In the genomic region with DNA sequence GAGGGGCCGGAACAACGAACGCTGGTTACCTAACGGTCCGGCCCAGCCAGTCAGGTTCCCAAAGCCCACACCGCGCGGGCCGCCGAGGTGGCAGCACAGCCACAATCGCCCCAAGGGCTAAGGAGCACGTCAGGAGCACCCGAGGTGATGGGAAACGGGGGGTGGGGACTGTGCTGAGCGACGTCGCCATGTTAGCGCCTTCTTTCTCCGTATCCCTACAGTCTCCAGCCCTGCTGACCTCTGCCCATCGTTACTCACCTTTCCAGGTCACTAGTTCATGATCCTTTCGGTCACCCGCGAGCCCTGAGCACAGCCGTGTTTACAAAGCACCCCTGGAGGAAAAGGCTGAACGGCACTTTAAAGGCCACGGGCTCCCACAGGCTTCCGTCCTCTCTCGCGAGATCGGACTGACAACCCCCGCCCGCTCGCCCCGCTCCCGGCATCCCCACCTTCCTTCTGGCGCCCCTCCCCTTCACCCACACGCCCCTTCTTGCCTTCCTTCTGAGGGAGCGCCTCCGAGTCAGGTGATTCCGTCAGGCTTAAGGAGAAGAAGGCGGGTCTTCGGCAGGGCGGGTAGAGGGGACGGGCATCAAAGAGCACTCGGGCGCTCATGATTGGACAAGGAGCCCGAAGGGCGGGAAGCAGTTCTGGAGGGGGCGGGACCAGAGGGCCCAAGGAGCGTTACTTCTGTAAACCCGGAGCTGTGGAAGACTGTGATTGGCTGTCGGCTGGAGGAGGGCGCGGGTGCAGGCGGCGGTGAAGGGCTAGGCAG, we compare ENCODE assay signal across 1 cellular context.
TF ChIP-seq lines count a peak whose summit lies in the region.

ATF2 (minus strand) TSS at position 412 of the 772 bp plus-strand sequence. CDS start 31,760 bp downstream, outside the sequence.

TF ChIP-seq in HepG2, 621 proteins besides CTCF, POLR2A, EP300 and RAD21 (continued from another document and continues in another):
- TF ChIP-seq ZNF547 (CRISPR knock-in tag; IDR thresholded peaks at IDR 0.05) (peak; percentile 71; the same call in 1 of the 2 replicates), GMEB1 (CRISPR knock-in tag; IDR thresholded peaks at IDR 0.05; ENCODE audit: borderline replicate concordance) (peak; percentile 72), RBM22 (optimal IDR thresholded peaks at IDR 0.05; ENCODE audit: low read length) (no peak), TAF1 (CRISPR knock-in tag; IDR thresholded peaks at IDR 0.05) (peak; percentile 91), ZNF44 (CRISPR knock-in tag; IDR thresholded peaks at IDR 0.05) (no peak), TCF7L2 (IDR thresholded peaks at IDR 0.05; ENCODE audit: low read depth, low read length) (no peak), ZNF883 (CRISPR knock-in tag; IDR thresholded peaks at IDR 0.05; ENCODE audit: not compliant biosample characterization) (peak; percentile 76), FOXA3 (CRISPR knock-in tag; IDR thresholded peaks at IDR 0.05) (peak; percentile 83), ZNF432 (CRISPR knock-in tag; IDR thresholded peaks at IDR 0.05; ENCODE audit: borderline replicate concordance) (no peak), ZNF850 (CRISPR knock-in tag; conservative IDR thresholded peaks at IDR 0.05) (no peak), SRSF4 (IDR thresholded peaks at IDR 0.05; ENCODE audit: low read depth, low read length, poor library complexity, severe bottlenecking) (no peak), ONECUT2 (CRISPR knock-in tag; IDR thresholded peaks at IDR 0.05) (0 out of 2 replicates have a peak, but pooled peaks have one; percentile 42), ZC3H4 (CRISPR knock-in tag; IDR thresholded peaks at IDR 0.05; ENCODE audit: borderline replicate concordance) (no peak), PHF5A (CRISPR knock-in tag; IDR thresholded peaks at IDR 0.05; ENCODE audit: low read depth, unreplicated experiment) (peak; percentile 17), NONO (IDR thresholded peaks at IDR 0.05) (no peak), NONO (CRISPR knock-in tag; conservative IDR thresholded peaks at IDR 0.05) (peak; percentile 89), MTA1 (CRISPR knock-in tag; IDR thresholded peaks at IDR 0.05; ENCODE audit: borderline replicate concordance) (peak; percentile 78), SKI (IDR thresholded peaks at IDR 0.05; ENCODE audit: partially characterized antibody) (peak; percentile 2), TBX3 (IDR thresholded peaks at IDR 0.05; ENCODE audit: borderline replicate concordance) (peak; percentile 37; the same call in 1 of the 2 replicates), PPARG (CRISPR knock-in tag; conservative IDR thresholded peaks at IDR 0.05) (peak; percentile 60; the same call in 1 of the 2 replicates), ZNF33A (CRISPR knock-in tag; IDR thresholded peaks at IDR 0.05; ENCODE audit: borderline replicate concordance) (no peak), ZKSCAN8 (CRISPR knock-in tag; IDR thresholded peaks at IDR 0.05; ENCODE audit: borderline replicate concordance) (peak; percentile 74), PRPF4 (IDR thresholded peaks at IDR 0.05; ENCODE audit: low read depth, low read length, poor library complexity, severe bottlenecking) (no peak), JARID2 (CRISPR knock-in tag; IDR thresholded peaks at IDR 0.05; ENCODE audit: insufficient replicate concordance) (no peak), TCF12 (IDR thresholded peaks at IDR 0.05) (no peak), TCF12 (CRISPR knock-in tag; IDR thresholded peaks at IDR 0.05) (no peak), SSRP1 (CRISPR knock-in tag; IDR thresholded peaks at IDR 0.05) (peak; percentile 70; the same call in 1 of the 2 replicates), ARID5B (CRISPR knock-in tag; IDR thresholded peaks at IDR 0.05) (peak; percentile 41; the same call in 1 of the 2 replicates), MLX (CRISPR knock-in tag; IDR thresholded peaks at IDR 0.05) (no peak; the same call in 1 of the 2 replicates), KLF11 (CRISPR knock-in tag; IDR thresholded peaks at IDR 0.05) (0 out of 2 replicates have a peak, but pooled peaks have one; percentile 42), FOXP4 (CRISPR knock-in tag; IDR thresholded peaks at IDR 0.05) (0 out of 2 replicates have a peak, but pooled peaks have one; percentile 17), IRF2 (CRISPR knock-in tag; IDR thresholded peaks at IDR 0.05) (0 out of 2 replicates have a peak, but pooled peaks have one; percentile 66), SPEN (CRISPR knock-in tag; IDR thresholded peaks at IDR 0.05; ENCODE audit: low read depth) (peak; percentile 94; the same call in 1 of the 2 replicates), PAF1 (CRISPR knock-in tag; IDR thresholded peaks at IDR 0.05) (no peak)
- TF ChIP-seq, protein P1, sequence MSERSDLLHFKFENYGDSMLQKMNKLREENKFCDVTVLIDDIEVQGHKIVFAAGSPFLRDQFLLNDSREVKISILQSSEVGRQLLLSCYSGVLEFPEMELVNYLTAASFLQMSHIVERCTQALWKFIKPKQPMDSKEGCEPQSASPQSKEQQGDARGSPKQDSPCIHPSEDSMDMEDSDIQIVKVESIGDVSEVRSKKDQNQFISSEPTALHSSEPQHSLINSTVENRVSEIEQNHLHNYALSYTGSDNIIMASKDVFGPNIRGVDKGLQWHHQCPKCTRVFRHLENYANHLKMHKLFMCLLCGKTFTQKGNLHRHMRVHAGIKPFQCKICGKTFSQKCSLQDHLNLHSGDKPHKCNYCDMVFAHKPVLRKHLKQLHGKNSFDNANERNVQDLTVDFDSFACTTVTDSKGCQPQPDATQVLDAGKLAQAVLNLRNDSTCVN (CRISPR knock-in tag; IDR thresholded peaks at IDR 0.05; ENCODE audit: borderline replicate concordance), result peak; percentile 86; the same call in 1 of the 2 replicates
- TF ChIP-seq, protein P2, sequence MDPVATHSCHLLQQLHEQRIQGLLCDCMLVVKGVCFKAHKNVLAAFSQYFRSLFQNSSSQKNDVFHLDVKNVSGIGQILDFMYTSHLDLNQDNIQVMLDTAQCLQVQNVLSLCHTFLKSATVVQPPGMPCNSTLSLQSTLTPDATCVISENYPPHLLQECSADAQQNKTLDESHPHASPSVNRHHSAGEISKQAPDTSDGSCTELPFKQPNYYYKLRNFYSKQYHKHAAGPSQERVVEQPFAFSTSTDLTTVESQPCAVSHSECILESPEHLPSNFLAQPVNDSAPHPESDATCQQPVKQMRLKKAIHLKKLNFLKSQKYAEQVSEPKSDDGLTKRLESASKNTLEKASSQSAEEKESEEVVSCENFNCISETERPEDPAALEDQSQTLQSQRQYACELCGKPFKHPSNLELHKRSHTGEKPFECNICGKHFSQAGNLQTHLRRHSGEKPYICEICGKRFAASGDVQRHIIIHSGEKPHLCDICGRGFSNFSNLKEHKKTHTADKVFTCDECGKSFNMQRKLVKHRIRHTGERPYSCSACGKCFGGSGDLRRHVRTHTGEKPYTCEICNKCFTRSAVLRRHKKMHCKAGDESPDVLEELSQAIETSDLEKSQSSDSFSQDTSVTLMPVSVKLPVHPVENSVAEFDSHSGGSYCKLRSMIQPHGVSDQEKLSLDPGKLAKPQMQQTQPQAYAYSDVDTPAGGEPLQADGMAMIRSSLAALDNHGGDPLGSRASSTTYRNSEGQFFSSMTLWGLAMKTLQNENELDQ (CRISPR knock-in tag; IDR thresholded peaks at IDR 0.05; ENCODE audit: borderline replicate concordance), result no peak; the same call in 1 of the 2 replicates
- TF ChIP-seq, protein P3, sequence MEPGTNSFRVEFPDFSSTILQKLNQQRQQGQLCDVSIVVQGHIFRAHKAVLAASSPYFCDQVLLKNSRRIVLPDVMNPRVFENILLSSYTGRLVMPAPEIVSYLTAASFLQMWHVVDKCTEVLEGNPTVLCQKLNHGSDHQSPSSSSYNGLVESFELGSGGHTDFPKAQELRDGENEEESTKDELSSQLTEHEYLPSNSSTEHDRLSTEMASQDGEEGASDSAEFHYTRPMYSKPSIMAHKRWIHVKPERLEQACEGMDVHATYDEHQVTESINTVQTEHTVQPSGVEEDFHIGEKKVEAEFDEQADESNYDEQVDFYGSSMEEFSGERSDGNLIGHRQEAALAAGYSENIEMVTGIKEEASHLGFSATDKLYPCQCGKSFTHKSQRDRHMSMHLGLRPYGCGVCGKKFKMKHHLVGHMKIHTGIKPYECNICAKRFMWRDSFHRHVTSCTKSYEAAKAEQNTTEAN (CRISPR knock-in tag; conservative IDR thresholded peaks at IDR 0.05), result peak; percentile 82; the same call in 1 of the 2 replicates
- TF ChIP-seq, protein P4, sequence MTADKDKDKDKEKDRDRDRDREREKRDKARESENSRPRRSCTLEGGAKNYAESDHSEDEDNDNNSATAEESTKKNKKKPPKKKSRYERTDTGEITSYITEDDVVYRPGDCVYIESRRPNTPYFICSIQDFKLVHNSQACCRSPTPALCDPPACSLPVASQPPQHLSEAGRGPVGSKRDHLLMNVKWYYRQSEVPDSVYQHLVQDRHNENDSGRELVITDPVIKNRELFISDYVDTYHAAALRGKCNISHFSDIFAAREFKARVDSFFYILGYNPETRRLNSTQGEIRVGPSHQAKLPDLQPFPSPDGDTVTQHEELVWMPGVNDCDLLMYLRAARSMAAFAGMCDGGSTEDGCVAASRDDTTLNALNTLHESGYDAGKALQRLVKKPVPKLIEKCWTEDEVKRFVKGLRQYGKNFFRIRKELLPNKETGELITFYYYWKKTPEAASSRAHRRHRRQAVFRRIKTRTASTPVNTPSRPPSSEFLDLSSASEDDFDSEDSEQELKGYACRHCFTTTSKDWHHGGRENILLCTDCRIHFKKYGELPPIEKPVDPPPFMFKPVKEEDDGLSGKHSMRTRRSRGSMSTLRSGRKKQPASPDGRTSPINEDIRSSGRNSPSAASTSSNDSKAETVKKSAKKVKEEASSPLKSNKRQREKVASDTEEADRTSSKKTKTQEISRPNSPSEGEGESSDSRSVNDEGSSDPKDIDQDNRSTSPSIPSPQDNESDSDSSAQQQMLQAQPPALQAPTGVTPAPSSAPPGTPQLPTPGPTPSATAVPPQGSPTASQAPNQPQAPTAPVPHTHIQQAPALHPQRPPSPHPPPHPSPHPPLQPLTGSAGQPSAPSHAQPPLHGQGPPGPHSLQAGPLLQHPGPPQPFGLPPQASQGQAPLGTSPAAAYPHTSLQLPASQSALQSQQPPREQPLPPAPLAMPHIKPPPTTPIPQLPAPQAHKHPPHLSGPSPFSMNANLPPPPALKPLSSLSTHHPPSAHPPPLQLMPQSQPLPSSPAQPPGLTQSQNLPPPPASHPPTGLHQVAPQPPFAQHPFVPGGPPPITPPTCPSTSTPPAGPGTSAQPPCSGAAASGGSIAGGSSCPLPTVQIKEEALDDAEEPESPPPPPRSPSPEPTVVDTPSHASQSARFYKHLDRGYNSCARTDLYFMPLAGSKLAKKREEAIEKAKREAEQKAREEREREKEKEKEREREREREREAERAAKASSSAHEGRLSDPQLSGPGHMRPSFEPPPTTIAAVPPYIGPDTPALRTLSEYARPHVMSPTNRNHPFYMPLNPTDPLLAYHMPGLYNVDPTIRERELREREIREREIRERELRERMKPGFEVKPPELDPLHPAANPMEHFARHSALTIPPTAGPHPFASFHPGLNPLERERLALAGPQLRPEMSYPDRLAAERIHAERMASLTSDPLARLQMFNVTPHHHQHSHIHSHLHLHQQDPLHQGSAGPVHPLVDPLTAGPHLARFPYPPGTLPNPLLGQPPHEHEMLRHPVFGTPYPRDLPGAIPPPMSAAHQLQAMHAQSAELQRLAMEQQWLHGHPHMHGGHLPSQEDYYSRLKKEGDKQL (CRISPR knock-in tag; IDR thresholded peaks at IDR 0.05; ENCODE audit: low read depth), result no peak
